Comparison of ENCODE assay signal across 13 cellular contexts in the genomic region with DNA sequence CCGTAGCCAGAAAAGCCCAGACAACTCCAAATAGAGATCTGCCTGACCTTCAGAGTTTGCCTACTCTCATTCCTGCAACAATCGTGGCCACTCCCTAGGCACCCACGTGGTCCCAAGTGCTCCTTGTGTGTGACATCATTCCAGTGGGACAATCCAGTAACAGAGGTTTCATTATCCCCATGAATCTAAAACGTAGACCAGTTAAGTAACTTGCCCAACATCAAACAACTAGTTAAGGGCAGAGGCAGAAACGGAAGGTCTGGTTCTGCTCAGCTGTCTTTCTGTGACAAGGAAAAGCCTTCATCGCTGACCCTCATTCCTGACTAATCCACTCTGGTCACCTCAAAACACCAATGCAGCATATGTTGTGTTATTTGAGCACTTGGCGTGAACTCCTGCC.
DNase-seq lines count a peak whose midpoint lies in the region; ATAC-seq, FAIRE-seq and TF ChIP-seq lines count a peak whose summit lies in the region.
"Had no signal": no experiment of that assay in that cellular context is flagged by ENCODE, and none has a peak within 500 bp of the region (broad histone marks: within the 10 kb centered on the region; RNA-seq: fewer than 3 reads in every experiment).

No MANE protein-coding gene starts in this region.

- TF ChIP-seq CTCF in fibroblast of pulmonary artery (IDR thresholded peaks at IDR 0.05; ENCODE audit: low read length, missing control alignments) (no peak), pancreas (IDR thresholded peaks at IDR 0.05) (no peak), GM23338 (conservative IDR thresholded peaks at IDR 0.05; ENCODE audit: low read depth in 2 of 2) (no peak)

- no peak for FAIRE-seq in pancreas (lab: Jason Lieb, UNC)
- FAIRE-seq: colon had no signal

- H3K4me1 ChIP-seq in pancreas (no peaks in the 10 kb centered on the region), GM23338 (ENCODE audit: insufficient read depth) (peaks cover 11% of the 10 kb centered on the region)

- no peak overlapping the region for H3K27ac ChIP-seq in pancreas
- H3K27ac ChIP-seq in GM23338 (ENCODE audit: low read depth), result no peak overlapping the region
- H3K27ac ChIP-seq: skin epidermis had no signal

- peaks cover 17% of the 10 kb centered on the region for H3K27me3 Mint-ChIP-seq in GM23338 (ENCODE audit: insufficient read depth, low read depth, poor library complexity)

- H3K27me3 ChIP-seq in pancreas (no peaks in the 10 kb centered on the region), GM23338 (ENCODE audit: insufficient read depth) (no peaks in the 10 kb centered on the region)

- H3K27ac Mint-ChIP-seq in GM23338, result no peak overlapping the region
- no peak overlapping the region for H3K27ac Mint-ChIP-seq in activated naive CD4-positive, alpha-beta T cell treated with anti-CD3 and anti-CD28 coated beads, Interleukin-2, amount 50 U/mL, for 72 hours
- H3K27ac Mint-ChIP-seq: CD14-positive monocyte, T-cell had no signal

- WGBS in pancreas, 2 donors, result 27 to 30% methylated on average over 7 of the region's 7 CpGs

- H3K79me2 ChIP-seq in GM23338 (replicated peaks; ENCODE audit: insufficient read depth), result peaks cover 7% of the 10 kb centered on the region

- peaks cover 17% of the 10 kb centered on the region for H3K4me1 Mint-ChIP-seq in GM23338
- H3K4me1 Mint-ChIP-seq: T-cell had no signal

- no peak overlapping the region for H3K4me3 Mint-ChIP-seq in GM23338
- H3K4me3 Mint-ChIP-seq: CD14-positive monocyte, T-cell had no signal

- H3F3A ChIP-seq in GM23338 (replicated peaks; ENCODE audit: low read depth), result no peaks in the 10 kb centered on the region

- H2AFZ ChIP-seq in GM23338, result no peak overlapping the region

- H4K20me1 ChIP-seq in GM23338 (replicated peaks; ENCODE audit: insufficient read depth), result no peaks in the 10 kb centered on the region

- H3K9me3 ChIP-seq in pancreas, result no peaks in the 10 kb centered on the region

- ATAC-seq in pancreas (peak in 3 of 4 donors; percentile 65 to 71 (median 66)), GM23338 (no peak)
- no peak for ATAC-seq in activated naive CD4-positive, alpha-beta T cell treated with anti-CD3 and anti-CD28 coated beads, Interleukin-2, amount 50 U/mL, for 72 hours
- ATAC-seq: T-cell had no signal

- H3K4me3 ChIP-seq in fibroblast of pulmonary artery (replicated peaks; ENCODE audit: low read depth, low read length) (no peak overlapping the region), pancreas (no peak overlapping the region), GM23338 (no peak overlapping the region)
- H3K4me3 ChIP-seq: skin epidermis had no signal

- H3K36me3 ChIP-seq in pancreas (no peaks in the 10 kb centered on the region), GM23338 (ENCODE audit: insufficient read depth) (no peaks in the 10 kb centered on the region)

- DNase-seq in COLO829 (ENCODE audit: low spot score) (peak; percentile 85), NCI-H524 (lab: John Stamatoyannopoulos, UW) (peak; percentile 81 to 82), fibroblast of pulmonary artery (ENCODE audit: low read depth) (peak; percentile 70), pancreas (peak in 2 of 6 donors; percentile 4 to 13), GM23338 (ENCODE audit: low spot score) (no peak), OCI-M2 (lab: John Stamatoyannopoulos, UW; ENCODE audit: unreplicated experiment) (no peak)
- no peak for DNase-seq in NK-92 treated with Interleukin-12 subunit alpha and Interleukin-12 subunit beta, amount 100 ng/mL, for 24 hours (lab: John Stamatoyannopoulos, UW)
- DNase-seq in activated naive CD4-positive, alpha-beta T cell treated with anti-CD3 and anti-CD28 coated beads, Interleukin-2, amount 50 U/mL, for 72 hours (ENCODE audit: low spot score in 2 of 2), result no peak
- DNase-seq: stimulated activated naive CD4-positive, alpha-beta T cell; T-cell had no signal

- H3K36me3 Mint-ChIP-seq in GM23338 (ENCODE audit: low read depth), result peaks cover 6% of the 10 kb centered on the region
- H3K36me3 Mint-ChIP-seq in activated naive CD4-positive, alpha-beta T cell treated with anti-CD3 and anti-CD28 coated beads, Interleukin-2, amount 50 U/mL, for 72 hours, result no peaks in the 10 kb centered on the region
- H3K36me3 Mint-ChIP-seq: CD14-positive monocyte, T-cell had no signal

- no peak overlapping the region for H3K4me2 ChIP-seq in GM23338

- no peaks in the 10 kb centered on the region for H3K9me3 Mint-ChIP-seq in GM23338
- no peaks in the 10 kb centered on the region for H3K9me3 Mint-ChIP-seq in activated naive CD4-positive, alpha-beta T cell treated with anti-CD3 and anti-CD28 coated beads, Interleukin-2, amount 50 U/mL, for 72 hours
- H3K9me3 Mint-ChIP-seq: T-cell had no signal

- intact Hi-C loops in pancreas (cut with DNase I), result no loop called here

- no peaks in the 10 kb centered on the region for H3K9me2 ChIP-seq in GM23338 (ENCODE audit: insufficient read depth)

TF ChIP-seq in GM23338, 12 proteins besides CTCF, POLR2A, EP300 and RAD21:
- no peak for TF ChIP-seq EZH2 (IDR thresholded peaks at IDR 0.05; ENCODE audit: low read depth, unreplicated experiment)
- TF ChIP-seq, protein P1, sequence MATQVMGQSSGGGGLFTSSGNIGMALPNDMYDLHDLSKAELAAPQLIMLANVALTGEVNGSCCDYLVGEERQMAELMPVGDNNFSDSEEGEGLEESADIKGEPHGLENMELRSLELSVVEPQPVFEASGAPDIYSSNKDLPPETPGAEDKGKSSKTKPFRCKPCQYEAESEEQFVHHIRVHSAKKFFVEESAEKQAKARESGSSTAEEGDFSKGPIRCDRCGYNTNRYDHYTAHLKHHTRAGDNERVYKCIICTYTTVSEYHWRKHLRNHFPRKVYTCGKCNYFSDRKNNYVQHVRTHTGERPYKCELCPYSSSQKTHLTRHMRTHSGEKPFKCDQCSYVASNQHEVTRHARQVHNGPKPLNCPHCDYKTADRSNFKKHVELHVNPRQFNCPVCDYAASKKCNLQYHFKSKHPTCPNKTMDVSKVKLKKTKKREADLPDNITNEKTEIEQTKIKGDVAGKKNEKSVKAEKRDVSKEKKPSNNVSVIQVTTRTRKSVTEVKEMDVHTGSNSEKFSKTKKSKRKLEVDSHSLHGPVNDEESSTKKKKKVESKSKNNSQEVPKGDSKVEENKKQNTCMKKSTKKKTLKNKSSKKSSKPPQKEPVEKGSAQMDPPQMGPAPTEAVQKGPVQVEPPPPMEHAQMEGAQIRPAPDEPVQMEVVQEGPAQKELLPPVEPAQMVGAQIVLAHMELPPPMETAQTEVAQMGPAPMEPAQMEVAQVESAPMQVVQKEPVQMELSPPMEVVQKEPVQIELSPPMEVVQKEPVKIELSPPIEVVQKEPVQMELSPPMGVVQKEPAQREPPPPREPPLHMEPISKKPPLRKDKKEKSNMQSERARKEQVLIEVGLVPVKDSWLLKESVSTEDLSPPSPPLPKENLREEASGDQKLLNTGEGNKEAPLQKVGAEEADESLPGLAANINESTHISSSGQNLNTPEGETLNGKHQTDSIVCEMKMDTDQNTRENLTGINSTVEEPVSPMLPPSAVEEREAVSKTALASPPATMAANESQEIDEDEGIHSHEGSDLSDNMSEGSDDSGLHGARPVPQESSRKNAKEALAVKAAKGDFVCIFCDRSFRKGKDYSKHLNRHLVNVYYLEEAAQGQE (IDR thresholded peaks at IDR 0.05; ENCODE audit: unreplicated experiment), result no peak
- no peak for TF ChIP-seq ZNF114 (CRISPR knock-in tag; IDR thresholded peaks at IDR 0.05)

Comparison
In these comparisons a context has a peak if more than half of its experiments do, and no peak if none do; other contexts are left out.
1. DNase-seq: peak in COLO829 (single experiment), NCI-H524 (2 of 2) and fibroblast of pulmonary artery (single experiment); none in NK-92 treated with Interleukin-12 subunit alpha and Interleukin-12 subunit beta, amount 100 ng/mL, for 24 hours (single experiment), GM23338 (single experiment), OCI-M2 (single experiment) and activated naive CD4-positive, alpha-beta T cell treated with anti-CD3 and anti-CD28 coated beads, Interleukin-2, amount 50 U/mL, for 72 hours (0 of 2).
2. ATAC-seq: peak in pancreas (3 of 4); none in GM23338 (single experiment) and activated naive CD4-positive, alpha-beta T cell treated with anti-CD3 and anti-CD28 coated beads, Interleukin-2, amount 50 U/mL, for 72 hours (0 of 2).